ENCODE assay signal across 1 cellular context in the genomic region with DNA sequence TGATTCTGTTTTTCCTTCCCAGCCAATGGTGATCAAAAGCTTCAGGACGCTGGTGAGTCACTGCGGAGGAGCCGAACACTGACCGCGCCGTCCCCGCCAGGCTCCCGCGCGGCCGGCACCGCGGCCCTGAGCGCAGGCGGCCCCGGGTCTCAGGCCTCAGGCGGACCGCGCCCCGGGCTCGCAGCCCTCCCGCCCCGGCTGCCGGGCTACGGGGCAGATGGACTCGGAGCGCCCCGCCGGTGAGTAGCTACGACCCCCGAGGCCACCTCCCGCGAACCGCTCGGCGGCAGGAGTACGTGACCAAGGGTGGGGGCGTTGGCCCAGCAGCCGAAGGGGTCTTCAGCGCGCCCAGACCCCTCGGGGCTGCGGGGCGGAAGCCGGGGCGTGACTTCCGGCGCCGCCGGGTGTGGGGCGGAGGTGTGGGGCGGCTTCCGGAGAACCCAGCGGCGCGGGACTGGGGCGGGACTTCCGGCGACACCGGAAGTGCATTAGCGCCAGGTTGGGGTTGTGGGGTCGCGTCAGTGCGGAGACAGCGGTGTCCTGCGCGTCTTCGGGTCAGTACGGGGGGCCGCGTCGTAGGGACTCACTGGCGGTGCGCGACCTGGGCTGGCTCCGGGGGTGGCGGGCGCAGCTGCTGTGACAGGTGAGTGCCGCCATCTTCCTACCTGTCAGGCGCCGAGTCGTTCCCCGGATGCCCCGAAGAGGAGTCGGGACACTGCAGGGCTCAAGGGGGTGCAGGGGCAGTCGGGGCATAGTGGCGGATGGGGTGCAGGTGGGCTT.
TF ChIP-seq lines count a peak whose summit lies in the region.

Gene WDR37, plus strand, starts transcription at position 60 of the 780 bp plus-strand sequence. CDS start 15,771 bp downstream, outside the sequence.

TF ChIP-seq in HepG2, 621 proteins besides CTCF, POLR2A, EP300 and RAD21 (continued from another document):
- TF ChIP-seq FLYWCH1 (CRISPR knock-in tag; IDR thresholded peaks at IDR 0.05) (no peak; the same call in 1 of the 2 replicates), ZNF670 (CRISPR knock-in tag; IDR thresholded peaks at IDR 0.05; ENCODE audit: borderline replicate concordance) (no peak; the same call in 1 of the 2 replicates), SP1 (IDR thresholded peaks at IDR 0.05) (no peak), SP1 (CRISPR knock-in tag; IDR thresholded peaks at IDR 0.05) (0 out of 2 replicates have a peak, but pooled peaks have one; percentile 48)
TF ChIP-seq in HepG2: peak in this region for 233.
